7 cellular contexts compared by ENCODE assay signal in the genomic region with DNA sequence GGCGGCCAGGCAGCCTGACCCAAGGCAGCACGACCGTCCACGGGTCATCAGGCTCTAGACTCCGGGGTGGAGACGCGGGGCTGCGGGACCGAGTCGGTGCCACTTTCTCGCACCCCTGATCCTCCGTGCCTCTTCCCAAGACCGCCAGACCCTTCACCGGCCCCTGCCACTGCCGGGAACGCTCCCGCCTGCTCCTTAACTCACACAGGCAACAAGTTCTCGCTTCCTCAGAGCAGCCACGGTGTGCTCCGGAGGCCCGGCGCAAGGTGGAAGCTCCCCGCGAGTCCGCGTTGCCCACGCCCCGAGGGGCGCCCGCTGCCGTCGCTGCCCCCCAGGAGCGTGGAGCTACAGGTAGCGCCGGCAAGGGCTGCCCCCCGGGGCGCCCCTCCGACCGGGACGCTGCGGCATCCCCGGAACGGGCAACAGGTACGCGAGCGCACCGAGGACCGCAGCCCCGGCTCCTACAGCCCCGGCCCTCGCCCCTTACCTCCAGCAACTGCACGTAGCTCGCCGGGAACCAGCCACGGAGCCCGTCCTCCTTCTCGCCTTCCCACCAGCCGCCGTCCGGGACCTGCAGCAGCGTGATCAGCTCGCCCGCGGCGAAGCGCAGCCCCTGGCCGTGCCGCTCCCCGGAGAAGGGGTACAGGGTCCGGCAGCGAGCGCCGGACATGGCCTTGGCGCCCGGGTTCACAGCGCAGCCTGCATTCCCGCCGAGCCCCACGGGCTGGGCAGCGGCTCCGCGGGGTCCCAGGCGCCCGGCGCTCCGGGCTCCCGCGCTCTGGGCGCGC. TPM values are rescaled to one million over a fixed set of nuclear protein-coding genes. Genes with fewer than 3 reads are reported as not detected.
A peak's percentile ranks its signal among the peaks of the same experiment; 100 is the strongest.
DNase-seq lines count a peak whose midpoint lies in the region; ATAC-seq and TF ChIP-seq lines count a peak whose summit lies in the region.

No MANE protein-coding gene starts in this region.

- H3K4me3 Mint-ChIP-seq in stimulated activated memory B cell treated with anti-CD40 and anti-IgM and Interleukin-4, amounts not matched to agents 10 μg/mL and 1 μg/mL and 100 μg/mL, for 72 hours: peak overlapping the region; percentile 38

- H3K4me3 ChIP-seq in WI38 (ENCODE audit: low read depth, low read length) (peak overlapping the region; percentile 80), iPS-18a (ENCODE audit: low read length) (peak overlapping the region; percentile 64)

- no peak overlapping the region for H3K9ac ChIP-seq in iPS-18a (ENCODE audit: low read length)

- no peaks in the 10 kb centered on the region for H3K9me3 ChIP-seq in iPS-18a (ENCODE audit: control insufficient read depth, low read depth, low read length)

- H3K27ac Mint-ChIP-seq in stimulated activated memory B cell treated with anti-CD40 and anti-IgM and Interleukin-4, amounts not matched to agents 10 μg/mL and 1 μg/mL and 100 μg/mL, for 72 hours: no peak overlapping the region

- no peaks in the 10 kb centered on the region for H3K36me3 ChIP-seq in iPS-18a (ENCODE audit: control insufficient read depth, low read depth, low read length)

- H3K27me3 Mint-ChIP-seq in stimulated activated memory B cell treated with anti-CD40 and anti-IgM and Interleukin-4, amounts not matched to agents 10 μg/mL and 1 μg/mL and 100 μg/mL, for 72 hours: peaks cover 43% of the 10 kb centered on the region

- ATAC-seq in GM21390 (IDR thresholded peaks at IDR 0.05; ENCODE audit: unreplicated experiment): peak; percentile 34
- ATAC-seq in stimulated activated memory B cell treated with anti-CD40 and anti-IgM and Interleukin-4, amounts not matched to agents 10 μg/mL and 1 μg/mL and 100 μg/mL, for 72 hours: no peak
- no peak for ATAC-seq in HG03135 (IDR thresholded peaks at IDR 0.05; ENCODE audit: unreplicated experiment)

- no peak for TF ChIP-seq CTCF in WI38 (IDR thresholded peaks at IDR 0.05; ENCODE audit: low read depth, low read length)

- H3K36me3 Mint-ChIP-seq in stimulated activated memory B cell treated with anti-CD40 and anti-IgM and Interleukin-4, amounts not matched to agents 10 μg/mL and 1 μg/mL and 100 μg/mL, for 72 hours: peaks cover 8% of the 10 kb centered on the region

- no peak overlapping the region for H3K27ac ChIP-seq in iPS-18a (ENCODE audit: low read length)

- H3K9me3 Mint-ChIP-seq in stimulated activated memory B cell treated with anti-CD40 and anti-IgM and Interleukin-4, amounts not matched to agents 10 μg/mL and 1 μg/mL and 100 μg/mL, for 72 hours: peaks cover 16% of the 10 kb centered on the region

- H3K4me1 Mint-ChIP-seq in stimulated activated memory B cell treated with anti-CD40 and anti-IgM and Interleukin-4, amounts not matched to agents 10 μg/mL and 1 μg/mL and 100 μg/mL, for 72 hours: peaks cover 6% of the 10 kb centered on the region

- DNase-seq in NCI-H345 treated with DMSO at 0.1 percent for 48 hours (lab: John Stamatoyannopoulos, UW; ENCODE audit: unreplicated experiment) (no peak), G401 (ENCODE audit: low spot score) (no peak)

- no peaks in the 10 kb centered on the region for H3K4me1 ChIP-seq in iPS-18a (ENCODE audit: control insufficient read depth, low read depth, low read length)

- H3K27me3 ChIP-seq in iPS-18a (ENCODE audit: control insufficient read depth, insufficient read depth, low read length): peaks cover 56% of the 10 kb centered on the region

- in situ Hi-C loops in G401 (cut with HindIII; ENCODE audit: low sequenced_read_pairs): no loop called here

RNA-seq across cellular contexts. Expression of a gene that starts 0.5 kb away (rescaled TPM):
- 12.6 and 14.3 TPM in 2 replicates for total RNA-seq in G401 (2014; rRNA removed; shearing (Covaris generic))
